Comparison of ENCODE assay signal across 9 cellular contexts in the genomic region with DNA sequence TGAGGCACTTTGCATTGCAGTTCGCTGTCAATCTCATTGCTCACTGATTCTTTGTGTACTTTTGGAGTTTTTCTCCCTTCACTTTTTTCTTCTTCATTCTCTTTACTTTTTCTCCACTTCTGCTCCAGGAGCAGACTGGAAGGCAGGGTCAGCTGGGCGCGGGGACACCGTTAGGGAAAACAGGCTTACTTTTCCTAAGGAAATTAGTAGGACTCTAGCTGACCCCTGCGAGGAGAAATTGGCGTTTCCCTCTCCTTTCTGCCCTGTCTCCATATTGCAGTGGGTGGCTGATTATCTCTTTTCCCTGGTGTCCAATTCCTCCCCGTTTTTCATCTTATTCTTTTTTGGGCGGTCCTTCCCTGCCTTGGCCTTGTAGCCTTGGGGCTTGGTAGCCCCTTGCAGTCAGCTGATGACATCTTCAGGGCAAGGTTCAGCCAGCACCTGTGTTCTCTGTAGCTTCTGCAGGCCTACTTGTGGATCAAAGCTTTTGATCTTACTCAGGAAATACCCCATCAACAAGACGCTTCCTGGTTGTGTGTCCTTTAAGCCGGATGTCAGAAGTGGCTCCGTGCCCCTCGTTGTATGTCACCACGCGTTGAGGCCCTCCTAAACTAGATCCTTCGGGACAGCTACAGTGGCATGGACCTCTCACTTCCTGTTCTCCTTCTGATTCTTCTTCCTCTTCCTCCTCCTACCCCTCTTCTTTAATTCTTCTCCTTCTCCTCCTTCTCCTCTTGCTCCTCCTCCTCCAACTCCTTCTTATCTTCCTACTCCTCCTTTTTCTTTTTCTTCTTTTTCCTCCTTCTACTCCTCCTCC. TPM values are rescaled to one million over a fixed set of nuclear protein-coding genes. Genes with fewer than 3 reads are reported as not detected.
DNase-seq lines count a peak whose midpoint lies in the region; ATAC-seq and TF ChIP-seq lines count a peak whose summit lies in the region.
"Had no signal": no experiment of that assay in that cellular context is flagged by ENCODE, and none has a peak within 500 bp of the region (broad histone marks: within the 10 kb centered on the region; RNA-seq: fewer than 3 reads in every experiment).

No MANE protein-coding gene starts in this region.

- no peaks in the 10 kb centered on the region for H3K9me3 Mint-ChIP-seq in activated naive CD4-positive, alpha-beta T cell treated with anti-CD3 and anti-CD28 coated beads, Interleukin-2, amount 10 ng/mL, durations not matched to agents 7 days and 5 days

- H3K27ac ChIP-seq in VCaP (peak overlapping the region; percentile 64), upper lobe of right lung (no peak overlapping the region)

- peak; percentile 42 for DNase-seq in activated naive CD4-positive, alpha-beta T cell treated with anti-CD3 and anti-CD28 coated beads, Interleukin-2, amount 10 ng/mL, durations not matched to agents 7 days and 5 days
- DNase-seq in activated naive CD4-positive, alpha-beta T cell treated with Interleukin-2 at 50 U/mL for 16 hours: no peak
- DNase-seq in islet precursor cell (peak; percentile 38), upper lobe of right lung (peak; percentile 13), SHP77 treated with DMSO at 0.1 percent for 48 hours (lab: John Stamatoyannopoulos, UW) (no peak), NCI-H1092 treated with DMSO at 0.1 percent for 48 hours (lab: John Stamatoyannopoulos, UW) (no peak), NCI-H446 (lab: John Stamatoyannopoulos, UW) (no peak)

- H3K27me3 Mint-ChIP-seq in activated naive CD4-positive, alpha-beta T cell treated with anti-CD3 and anti-CD28 coated beads, Interleukin-2, amount 10 ng/mL, durations not matched to agents 7 days and 5 days: no peaks in the 10 kb centered on the region

- peak overlapping the region; percentile 66 for H3K4me3 Mint-ChIP-seq in activated naive CD4-positive, alpha-beta T cell treated with anti-CD3 and anti-CD28 coated beads, Interleukin-2, amount 10 ng/mL, durations not matched to agents 7 days and 5 days

- CTCF ChIA-PET in activated naive CD4-positive, alpha-beta T cell treated with anti-CD3 and anti-CD28 coated beads, Interleukin-2, amount 10 ng/mL, durations not matched to agents 7 days and 5 days (lab: Charles Lee): interaction anchor here (1.1 to 1.9 kb wide), 5 partner anchors 36 to 213 kb away, joined by 3 to 9 read pairs (median 7); no protein-coding TSS in a partner anchor

- H3K4me1 Mint-ChIP-seq in activated naive CD4-positive, alpha-beta T cell treated with anti-CD3 and anti-CD28 coated beads, Interleukin-2, amount 10 ng/mL, durations not matched to agents 7 days and 5 days: peaks cover 56% of the 10 kb centered on the region

- no peak for ATAC-seq in upper lobe of right lung

- H3K36me3 Mint-ChIP-seq in activated naive CD4-positive, alpha-beta T cell treated with anti-CD3 and anti-CD28 coated beads, Interleukin-2, amount 10 ng/mL, durations not matched to agents 7 days and 5 days: peaks cover 13% of the 10 kb centered on the region

- H3K4me1 ChIP-seq in upper lobe of right lung: peaks cover 5% of the 10 kb centered on the region

- intact Hi-C loops in upper lobe of right lung (cut with DNase I): no loop called here

- H3K27me3 ChIP-seq in upper lobe of right lung: no peaks in the 10 kb centered on the region
- H3K27me3 ChIP-seq: pancreas had no signal

- H3K36me3 ChIP-seq in upper lobe of right lung: no peaks in the 10 kb centered on the region
- H3K36me3 ChIP-seq: pancreas had no signal

- no peaks in the 10 kb centered on the region for H3K9me3 ChIP-seq in upper lobe of right lung
- H3K9me3 ChIP-seq: pancreas had no signal

- H3K27ac Mint-ChIP-seq in activated naive CD4-positive, alpha-beta T cell treated with anti-CD3 and anti-CD28 coated beads, Interleukin-2, amount 10 ng/mL, durations not matched to agents 7 days and 5 days: peak overlapping the region; percentile 95

- no peak overlapping the region for H3K4me3 ChIP-seq in upper lobe of right lung

- TF ChIP-seq CTCF in VCaP (conservative IDR thresholded peaks at IDR 0.05) (peak; percentile 6; the same call in 1 of the 2 replicates), upper lobe of right lung (IDR thresholded peaks at IDR 0.05) (no peak)

RNA-seq across cellular contexts. Expression of a gene that starts 36.1 kb away (rescaled TPM):
- total RNA-seq in upper lobe of right lung: 30.7 TPM

Comparison
In these comparisons a context has a peak if more than half of its experiments do, and no peak if none do; other contexts are left out.
1. DNase-seq: peak in activated naive CD4-positive, alpha-beta T cell treated with anti-CD3 and anti-CD28 coated beads, Interleukin-2, amount 10 ng/mL, durations not matched to agents 7 days and 5 days (single experiment), islet precursor cell (single experiment) and upper lobe of right lung (single experiment); none in activated naive CD4-positive, alpha-beta T cell treated with Interleukin-2 at 50 U/mL for 16 hours (single experiment), SHP77 treated with DMSO at 0.1 percent for 48 hours (single experiment), NCI-H1092 treated with DMSO at 0.1 percent for 48 hours (single experiment) and NCI-H446 (0 of 2).